ENCODE assay signal across 37 cellular contexts in genomic region chr16:16782153-16782552, GRCh38.
"Had no signal": no experiment of that assay in that cellular context is flagged by ENCODE, and none has a peak within 500 bp of the region (broad histone marks: within the 10 kb centered on the region; RNA-seq: fewer than 3 reads in every experiment).

No MANE protein-coding gene starts in this region.

- FAIRE-seq: astrocyte, colon, TTC549 had no signal

- H3K36me3 ChIP-seq: brain microvascular endothelial cell, breast epithelium had no signal

- H3K27me3 Mint-ChIP-seq: activated CD4-positive, alpha-beta memory T cell treated with anti-CD3 and anti-CD28 coated beads, Interleukin-2, amount 10 ng/mL, durations not matched to agents 7 days and 5 days; activated CD4-positive, alpha-beta T cell treated with anti-CD3 and anti-CD28 coated beads, Interleukin-2, amount 10 ng/mL, durations not matched to agents 7 days and 5 days; activated CD8-positive, alpha-beta memory T cell treated with anti-CD3 and anti-CD28 coated beads, Interleukin-2, amount 10 ng/mL, durations not matched to agents 7 days and 5 days had no signal

- H3K9me3 Mint-ChIP-seq: activated CD4-positive, alpha-beta memory T cell treated with anti-CD3 and anti-CD28 coated beads, Interleukin-2, amount 10 ng/mL, durations not matched to agents 7 days and 5 days; activated CD4-positive, alpha-beta T cell treated with anti-CD3 and anti-CD28 coated beads, Interleukin-2, amount 10 ng/mL, durations not matched to agents 7 days and 5 days; activated naive CD4-positive, alpha-beta T cell treated with anti-CD3 and anti-CD28 coated beads for 36 hours; activated naive CD4-positive, alpha-beta T cell treated with anti-CD3 and anti-CD28 coated beads, Interleukin-2, amount 50 U/mL, for 72 hours; activated naive CD8-positive, alpha-beta T cell treated with anti-CD3 and anti-CD28 coated beads for 36 hours; activated T-cell treated with anti-CD3 and anti-CD28 coated beads, Interleukin-2, amount 50 U/mL, for 24 hours; activated T-cell treated with anti-CD3 and anti-CD28 coated beads, Interleukin-2, amount 50 U/mL, for 72 hours; activated T-helper 1 cell treated with anti-CD3 and anti-CD28 coated beads, Interleukin-12 subunit alpha, Interleukin-12 subunit beta, Interleukin-2, Interleukin-4 antibody, amounts not matched to agents 30 ng/mL and 10 ng/mL and 1 ng/mL, durations not matched to agents 14 hours and 24 hours and 36 hours; activated T-helper 17 cell treated with anti-CD3 and anti-CD28 coated beads, Interleukin-2, amount 50 U/mL, for 72 hours; T-helper 1 cell treated with Interleukin-12 subunit alpha and Interleukin-12 subunit beta and Interleukin-4 antibody, amounts not matched to agents 30 μg/mL and 1 μg/mL, for 36 hours; T-helper 2 cell treated with Interferon-gamma antibody and Interleukin-4, amounts not matched to agents 5 μg/mL and 100 μg/mL, for 36 hours had no signal

- ATAC-seq: activated CD4-positive, alpha-beta T cell treated with anti-CD3 and anti-CD28 coated beads for 36 hours; activated CD4-positive, CD25-positive, alpha-beta regulatory T cell treated with anti-CD3 and anti-CD28 coated beads, Interleukin-2, amount 50 U/mL, for 24 hours; activated CD8-positive, alpha-beta memory T cell treated with anti-CD3 and anti-CD28 coated beads, Interleukin-2, amount 10 ng/mL, durations not matched to agents 7 days and 5 days; activated CD8-positive, alpha-beta T cell treated with anti-CD3 and anti-CD28 coated beads, Interleukin-2, amount 10 ng/mL, durations not matched to agents 7 days and 5 days; activated naive CD4-positive, alpha-beta T cell treated with anti-CD3 and anti-CD28 coated beads, Interleukin-2, amount 50 U/mL, for 72 hours; activated T-cell treated with anti-CD3 and anti-CD28 coated beads, Interleukin-2, amount 50 U/mL, for 72 hours; activated T-helper 17 cell treated with anti-CD3 and anti-CD28 coated beads, Interleukin-2, amount 50 U/mL, for 72 hours; body of pancreas had no signal

- H3K4me1 ChIP-seq: body of pancreas, breast epithelium had no signal

- DNase-seq: activated CD4-positive, alpha-beta memory T cell treated with anti-CD3 and anti-CD28 coated beads, Interleukin-2, amount 10 ng/mL, durations not matched to agents 7 days and 5 days; activated CD4-positive, alpha-beta T cell treated with anti-CD3 and anti-CD28 coated beads for 1 hour; activated CD4-positive, alpha-beta T cell treated with anti-CD3 and anti-CD28 coated beads for 36 hours; activated CD4-positive, alpha-beta T cell treated with anti-CD3 and anti-CD28 coated beads for 48 hours; activated CD4-positive, alpha-beta T cell treated with anti-CD3 and anti-CD28 coated beads, Interleukin-2, amount 10 ng/mL, durations not matched to agents 7 days and 5 days; activated CD4-positive, alpha-beta T cell treated with anti-CD3 and anti-CD28 coated beads, Interleukin-2, amount 50 U/mL, for 48 hours; activated CD4-positive, CD25-positive, alpha-beta regulatory T cell; activated CD8-positive, alpha-beta memory T cell treated with anti-CD3 and anti-CD28 coated beads for 24 hours; activated CD8-positive, alpha-beta memory T cell treated with anti-CD3 and anti-CD28 coated beads, Interleukin-2, amount 10 ng/mL, durations not matched to agents 7 days and 5 days; activated CD8-positive, alpha-beta memory T cell treated with anti-CD3 and anti-CD28 coated beads, Interleukin-2, amount 50 U/mL, for 48 hours; activated CD8-positive, alpha-beta T cell treated with anti-CD3 and anti-CD28 coated beads, Interleukin-2, amount 10 ng/mL, durations not matched to agents 7 days and 5 days; activated effector memory CD4-positive, alpha-beta T cell treated with anti-CD3 and anti-CD28 coated beads, Interleukin-2, amount 50 U/mL, for 16 hours; activated gamma-delta T cell treated with Interleukin-2 at 50 U/mL for 16 hours; activated naive CD4-positive, alpha-beta T cell; activated naive CD4-positive, alpha-beta T cell treated with anti-CD3 and anti-CD28 coated beads for 36 hours; activated naive CD4-positive, alpha-beta T cell treated with anti-CD3 and anti-CD28 coated beads, Interleukin-2, amount 50 U/mL, for 16 hours; activated naive CD8-positive, alpha-beta T cell treated with anti-CD3 and anti-CD28 coated beads for 36 hours; activated T-cell treated with anti-CD3 and anti-CD28 coated beads, Interleukin-2, amount 50 U/mL, for 24 hours; activated T-cell treated with anti-CD3 and anti-CD28 coated beads, Interleukin-2, amount 50 U/mL, for 72 hours; amygdala; aorta; body of pancreas; brain microvascular endothelial cell; central memory CD4-positive, alpha-beta T cell; T-helper 2 cell; T-helper 9 cell had no signal

- H3K4me3 Mint-ChIP-seq: activated CD4-positive, alpha-beta memory T cell treated with anti-CD3 and anti-CD28 coated beads, Interleukin-2, amount 10 ng/mL, durations not matched to agents 7 days and 5 days; activated CD4-positive, alpha-beta T cell treated with anti-CD3 and anti-CD28 coated beads for 36 hours; activated CD4-positive, alpha-beta T cell treated with anti-CD3 and anti-CD28 coated beads, Interleukin-2, amount 10 ng/mL, durations not matched to agents 7 days and 5 days; activated CD8-positive, alpha-beta memory T cell treated with anti-CD3 and anti-CD28 coated beads, Interleukin-2, amount 10 ng/mL, durations not matched to agents 7 days and 5 days; activated CD8-positive, alpha-beta T cell treated with anti-CD3 and anti-CD28 coated beads, Interleukin-2, amount 10 ng/mL, durations not matched to agents 7 days and 5 days; activated naive CD4-positive, alpha-beta T cell treated with anti-CD3 and anti-CD28 coated beads for 36 hours; activated naive CD8-positive, alpha-beta T cell treated with anti-CD3 and anti-CD28 coated beads for 36 hours; activated T-cell treated with anti-CD3 and anti-CD28 coated beads, Interleukin-2, amount 50 U/mL, for 24 hours; activated T-cell treated with anti-CD3 and anti-CD28 coated beads, Interleukin-2, amount 50 U/mL, for 72 hours; activated T-helper 1 cell treated with anti-CD3 and anti-CD28 coated beads, Interleukin-12 subunit alpha, Interleukin-12 subunit beta, Interleukin-2, Interleukin-4 antibody, amounts not matched to agents 30 ng/mL and 10 ng/mL and 1 ng/mL, durations not matched to agents 14 hours and 24 hours and 36 hours; activated T-helper 17 cell treated with anti-CD3 and anti-CD28 coated beads, Interleukin-2, amount 50 U/mL, for 72 hours; T-helper 1 cell treated with Interleukin-12 subunit alpha and Interleukin-12 subunit beta and Interleukin-4 antibody, amounts not matched to agents 30 μg/mL and 1 μg/mL, for 36 hours; T-helper 2 cell treated with Interferon-gamma antibody and Interleukin-4, amounts not matched to agents 5 μg/mL and 100 μg/mL, for 36 hours had no signal

- H3K4me1 Mint-ChIP-seq: activated CD4-positive, alpha-beta memory T cell treated with anti-CD3 and anti-CD28 coated beads, Interleukin-2, amount 10 ng/mL, durations not matched to agents 7 days and 5 days; activated CD4-positive, alpha-beta T cell treated with anti-CD3 and anti-CD28 coated beads for 36 hours; activated CD4-positive, alpha-beta T cell treated with anti-CD3 and anti-CD28 coated beads, Interleukin-2, amount 10 ng/mL, durations not matched to agents 7 days and 5 days; activated CD8-positive, alpha-beta memory T cell treated with anti-CD3 and anti-CD28 coated beads, Interleukin-2, amount 10 ng/mL, durations not matched to agents 7 days and 5 days; activated naive CD8-positive, alpha-beta T cell treated with anti-CD3 and anti-CD28 coated beads for 36 hours; activated T-helper 17 cell treated with anti-CD3 and anti-CD28 coated beads, Interleukin-2, amount 50 U/mL, for 72 hours had no signal

- H3K27ac Mint-ChIP-seq: activated CD4-positive, alpha-beta memory T cell treated with anti-CD3 and anti-CD28 coated beads, Interleukin-2, amount 10 ng/mL, durations not matched to agents 7 days and 5 days; activated CD4-positive, alpha-beta T cell treated with anti-CD3 and anti-CD28 coated beads for 36 hours; activated CD4-positive, alpha-beta T cell treated with anti-CD3 and anti-CD28 coated beads, Interleukin-2, amount 10 ng/mL, durations not matched to agents 7 days and 5 days; activated CD8-positive, alpha-beta memory T cell treated with anti-CD3 and anti-CD28 coated beads, Interleukin-2, amount 10 ng/mL, durations not matched to agents 7 days and 5 days; activated CD8-positive, alpha-beta T cell treated with anti-CD3 and anti-CD28 coated beads, Interleukin-2, amount 10 ng/mL, durations not matched to agents 7 days and 5 days; activated naive CD4-positive, alpha-beta T cell treated with anti-CD3 and anti-CD28 coated beads for 36 hours; activated naive CD4-positive, alpha-beta T cell treated with anti-CD3 and anti-CD28 coated beads, Interleukin-2, amount 50 U/mL, for 72 hours; activated naive CD8-positive, alpha-beta T cell treated with anti-CD3 and anti-CD28 coated beads for 36 hours; activated T-cell treated with anti-CD3 and anti-CD28 coated beads, Interleukin-2, amount 50 U/mL, for 24 hours; activated T-cell treated with anti-CD3 and anti-CD28 coated beads, Interleukin-2, amount 50 U/mL, for 72 hours; activated T-helper 1 cell treated with anti-CD3 and anti-CD28 coated beads, Interleukin-12 subunit alpha, Interleukin-12 subunit beta, Interleukin-2, Interleukin-4 antibody, amounts not matched to agents 30 ng/mL and 10 ng/mL and 1 ng/mL, durations not matched to agents 14 hours and 24 hours and 36 hours; activated T-helper 17 cell treated with anti-CD3 and anti-CD28 coated beads, Interleukin-2, amount 50 U/mL, for 72 hours; T-helper 1 cell treated with Interleukin-12 subunit alpha and Interleukin-12 subunit beta and Interleukin-4 antibody, amounts not matched to agents 30 μg/mL and 1 μg/mL, for 36 hours; T-helper 2 cell treated with Interferon-gamma antibody and Interleukin-4, amounts not matched to agents 5 μg/mL and 100 μg/mL, for 36 hours had no signal

- H3K27ac ChIP-seq: body of pancreas, brain microvascular endothelial cell, breast epithelium, VCaP had no signal

- H3K9me3 ChIP-seq: body of pancreas had no signal

- H3K27me3 ChIP-seq: body of pancreas, brain microvascular endothelial cell, breast epithelium had no signal

- H3K36me3 Mint-ChIP-seq: activated CD8-positive, alpha-beta memory T cell treated with anti-CD3 and anti-CD28 coated beads, Interleukin-2, amount 10 ng/mL, durations not matched to agents 7 days and 5 days; activated naive CD4-positive, alpha-beta T cell treated with anti-CD3 and anti-CD28 coated beads, Interleukin-2, amount 50 U/mL, for 72 hours; activated naive CD8-positive, alpha-beta T cell treated with anti-CD3 and anti-CD28 coated beads for 36 hours had no signal

- H3K4me3 ChIP-seq: body of pancreas, breast epithelium had no signal
